ENCODE assay signal across 9 cellular contexts in the genomic region with DNA sequence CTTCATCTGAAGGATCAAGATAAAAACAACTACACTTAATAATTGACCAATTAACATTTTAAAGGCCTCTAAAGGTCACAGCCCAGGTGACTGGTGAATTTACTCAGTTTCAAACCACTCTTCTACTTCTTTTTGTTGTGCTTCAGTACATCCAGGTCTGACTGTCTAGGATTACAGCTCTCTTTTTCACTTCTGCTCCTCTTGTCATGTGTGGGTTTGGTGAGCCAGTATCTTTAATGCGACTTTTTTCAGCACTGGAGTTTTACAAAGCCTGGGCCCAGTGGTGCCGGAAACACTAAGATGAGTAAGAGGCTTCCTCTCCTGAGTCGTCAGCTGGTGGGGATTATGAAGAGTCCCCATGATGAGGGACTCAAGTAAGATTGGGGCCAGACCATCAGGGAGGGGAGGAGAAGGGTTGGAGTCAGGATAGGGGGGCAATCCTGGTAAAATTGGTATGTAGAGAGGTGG. TPM values are rescaled to one million over a fixed set of nuclear protein-coding genes. Genes with fewer than 3 reads are reported as not detected.
DNase-seq lines count a peak whose midpoint lies in the region; ATAC-seq, FAIRE-seq and TF ChIP-seq lines count a peak whose summit lies in the region.
"Had no signal": no experiment of that assay in that cellular context is flagged by ENCODE, and none has a peak within 500 bp of the region (broad histone marks: within the 10 kb centered on the region; RNA-seq: fewer than 3 reads in every experiment).

No MANE protein-coding gene starts in this region.

- H3K23ac ChIP-seq in neuronal stem cell (ENCODE audit: low read depth, low read length, poor library complexity) = no peak overlapping the region

- H3K14ac ChIP-seq in neuronal stem cell (ENCODE audit: low read length) = no peak overlapping the region

- no peaks in the 10 kb centered on the region for H3K27me3 Mint-ChIP-seq in activated T-cell treated with anti-CD3 and anti-CD28 coated beads, Interleukin-2, amount 50 U/mL, for 72 hours (ENCODE audit: low read depth)

- dilution Hi-C loops in mammary epithelial cell (cut with HindIII; ENCODE audit: low sequenced_read_pairs) = no loop called here

- FAIRE-seq in RCC 7860 (lab: Jason Lieb, UNC) = no peak

- no CpG with 5 or more reads among the region's 3 CpGs for WGBS in neuronal stem cell (ENCODE audit: extremely low coverage in 2 of 2, insufficient read length in 2 of 2, insufficient replicate concordance in 1 of 2), 2 donors
- 92% methylated on average over 2 of the region's 3 CpGs for WGBS in mammary epithelial cell (ENCODE audit: low coverage, missing lambda C conversion rate)

- no peak for TF ChIP-seq CTCF in mammary epithelial cell (conservative IDR thresholded peaks at IDR 0.05 in 1 of 2, IDR thresholded peaks at IDR 0.05 in 1 of 2; ENCODE audit: extremely low read depth in 1 of 2, insufficient read depth in 1 of 2, low read depth in 1 of 2, low read length in 2 of 2)

- peaks cover 0 to 1% of the 10 kb centered on the region in 2 donors for H3K9me3 ChIP-seq in neuronal stem cell (replicated peaks in 1 of 2; ENCODE audit: control insufficient read depth in 2 of 2, insufficient read depth in 1 of 2, low read depth in 1 of 2, low read length in 2 of 2)
- H3K9me3 ChIP-seq in mammary epithelial cell (replicated peaks; ENCODE audit: insufficient read depth, low read length) = no peaks in the 10 kb centered on the region

- no peaks in the 10 kb centered on the region for H4K20me1 ChIP-seq in mammary epithelial cell (ENCODE audit: insufficient read depth, low read length)

- no peak overlapping the region for H3K4ac ChIP-seq in neuronal stem cell (ENCODE audit: low read length)

- CTCF ChIA-PET in mammary epithelial cell (lab: Charles Lee; ENCODE audit: low non-redundant PET) = no interaction called here

- H4K8ac ChIP-seq in neuronal stem cell (ENCODE audit: low read depth, low read length) = no peak overlapping the region

- H3K4me2 ChIP-seq in neuronal stem cell (ENCODE audit: insufficient read depth, low read length, poor library complexity, severe bottlenecking) (no peak overlapping the region), mammary epithelial cell (ENCODE audit: insufficient read depth, low read depth, low read length) (no peak overlapping the region)

- H3K4me3 ChIP-seq in neuronal stem cell (ENCODE audit: low read length in 2 of 2) = no peak overlapping the region
- H3K4me3 ChIP-seq in mammary epithelial cell (replicated peaks in 1 of 3; ENCODE audit: insufficient read depth in 1 of 3, low read depth in 2 of 3, low read length in 3 of 3) = no peak overlapping the region

- peak; percentile 98 for ATAC-seq in HG03469 (IDR thresholded peaks at IDR 0.05; ENCODE audit: unreplicated experiment)
- peak; percentile 88 for ATAC-seq in activated T-cell treated with anti-CD3 and anti-CD28 coated beads, Interleukin-2, amount 50 U/mL, for 72 hours (replicated peaks in 1 of 2)

- peaks cover 80% of the 10 kb centered on the region for H3K4me1 Mint-ChIP-seq in activated T-cell treated with anti-CD3 and anti-CD28 coated beads, Interleukin-2, amount 50 U/mL, for 72 hours (ENCODE audit: low read depth)

- H3K4me3 Mint-ChIP-seq in activated T-cell treated with anti-CD3 and anti-CD28 coated beads, Interleukin-2, amount 50 U/mL, for 72 hours = peak overlapping the region; percentile 69 to 81

- H3K27me3 ChIP-seq in neuronal stem cell (ENCODE audit: control insufficient read depth in 3 of 3, insufficient read depth in 3 of 3, low read depth in 1 of 3, low read length in 3 of 3) (peaks cover 0 to 2% (median 0%) of the 10 kb centered on the region in 3 experiments), mammary epithelial cell (ENCODE audit: insufficient read depth, low read length) (no peaks in the 10 kb centered on the region)

- peak; percentile 63 for DNase-seq in activated gamma-delta T cell treated with Interleukin-2 at 50 U/mL for 16 hours
- no peak for DNase-seq in activated gamma-delta T cell (lab: John Stamatoyannopoulos, UW)
- DNase-seq in activated T-cell treated with anti-CD3 and anti-CD28 coated beads, Interleukin-2, amount 50 U/mL, for 72 hours = peak; percentile 78 to 83
- peak; percentile 52 to 73 (median 63) for DNase-seq in stimulated activated CD4-positive, alpha-beta T cell treated with anti-CD3 and anti-CD28 coated beads, Interleukin-12 subunit alpha, Interleukin-12 subunit beta, amount 100 ng/mL, for 48 hours (ENCODE audit: low read depth in 2 of 3, low spot score in 1 of 3)
- DNase-seq in RCC 7860 (ENCODE audit: low spot score) = no peak
- no peak for DNase-seq in neuronal stem cell (ENCODE audit: low spot score)
- no peak for DNase-seq in mammary epithelial cell

- H3K27ac ChIP-seq in neuronal stem cell (replicated peaks; ENCODE audit: low read length) = no peak overlapping the region
- no peak overlapping the region for H3K27ac ChIP-seq in mammary epithelial cell (ENCODE audit: insufficient read depth, low read depth, low read length)
- H3K27ac ChIP-seq: VCaP had no signal

- H2BK15ac ChIP-seq in neuronal stem cell (ENCODE audit: low read length) = no peak overlapping the region

- no peak overlapping the region for H2AK5ac ChIP-seq in neuronal stem cell (ENCODE audit: low read depth, low read length)

- H3K36me3 ChIP-seq in neuronal stem cell (replicated peaks in 1 of 2; ENCODE audit: control insufficient read depth in 2 of 2, insufficient read depth in 2 of 2, low read length in 2 of 2) (peaks cover 3 to 7% of the 10 kb centered on the region in 2 donors), mammary epithelial cell (ENCODE audit: insufficient read depth, low read length) (no peaks in the 10 kb centered on the region)

- H3K79me2 ChIP-seq in mammary epithelial cell (ENCODE audit: insufficient read depth, low read length) = peaks cover 35% of the 10 kb centered on the region

- H2BK120ac ChIP-seq in neuronal stem cell (ENCODE audit: low read depth, low read length) = no peak overlapping the region

- H2BK5ac ChIP-seq in neuronal stem cell (ENCODE audit: low read length) = no peak overlapping the region

- H3K79me1 ChIP-seq in neuronal stem cell (ENCODE audit: low read depth, low read length) = no peaks in the 10 kb centered on the region

- no peak overlapping the region for H2AFZ ChIP-seq in neuronal stem cell (ENCODE audit: low read length)
- no peak overlapping the region for H2AFZ ChIP-seq in mammary epithelial cell (ENCODE audit: low read depth, low read length)

- H4K91ac ChIP-seq in neuronal stem cell (ENCODE audit: low read depth, low read length, poor library complexity) = no peak overlapping the region

- no peak overlapping the region for H2BK12ac ChIP-seq in neuronal stem cell (ENCODE audit: low read length)

- H3K4me1 ChIP-seq in neuronal stem cell (ENCODE audit: control insufficient read depth in 2 of 2, insufficient read depth in 1 of 2, low read depth in 1 of 2, low read length in 2 of 2) (peaks cover 0 to 2% of the 10 kb centered on the region in 2 donors), mammary epithelial cell (ENCODE audit: insufficient read depth, low read length) (no peaks in the 10 kb centered on the region)

- H3K18ac ChIP-seq in neuronal stem cell (ENCODE audit: low read length) = no peak overlapping the region

- no TSS peak for BruUV-seq in mammary epithelial cell (replicated peaks; lab: Mats Ljungman, UMichigan)

- in situ Hi-C loops in mammary epithelial cell (cut with MboI; ENCODE audit: low sequenced_read_pairs in 2 of 2) = no loop called here

- H3K9ac ChIP-seq in neuronal stem cell (ENCODE audit: low read depth, low read length, poor library complexity) = no peak overlapping the region
- H3K9ac ChIP-seq in mammary epithelial cell (ENCODE audit: insufficient read depth, low read length) = no peak overlapping the region

- intact Hi-C loops in mammary epithelial cell (cut with micrococcal nuclease) = no loop called here

- peaks cover 7 to 20% of the 10 kb centered on the region in 2 donors for H3K36me3 Mint-ChIP-seq in activated T-cell treated with anti-CD3 and anti-CD28 coated beads, Interleukin-2, amount 50 U/mL, for 72 hours (ENCODE audit: insufficient read depth in 2 of 2)

- H3K9me3 Mint-ChIP-seq in activated T-cell treated with anti-CD3 and anti-CD28 coated beads, Interleukin-2, amount 50 U/mL, for 72 hours = no peaks in the 10 kb centered on the region

- H3K27ac Mint-ChIP-seq in activated T-cell treated with anti-CD3 and anti-CD28 coated beads, Interleukin-2, amount 50 U/mL, for 72 hours = peak overlapping the region; percentile 96

RNA-seq across cellular contexts. Expression of a gene that starts 27.0 kb away (rescaled TPM):
- total RNA-seq in activated T-cell treated with anti-CD3 and anti-CD28 coated beads, Interleukin-2, amount 50 U/mL, for 72 hours = 10 to 100 TPM; 77.6 to 89.7 TPM
- polyA plus RNA-seq in neuronal stem cell (2013, experiment 1 of 2) = 7.9 TPM
- 8.0 TPM for polyA plus RNA-seq in neuronal stem cell (2013, experiment 2 of 2)
- 10 to 100 TPM; 15.0 to 23.8 TPM for total RNA-seq in mammary epithelial cell
- polyA plus RNA-seq in mammary epithelial cell = 5.7 TPM
- polyA minus RNA-seq in mammary epithelial cell = 5.9 TPM

Comparison
In these comparisons a context has a peak if more than half of its experiments do, and no peak if none do; other contexts are left out.
1. DNase-seq: peak in activated gamma-delta T cell treated with Interleukin-2 at 50 U/mL for 16 hours (single experiment), activated T-cell treated with anti-CD3 and anti-CD28 coated beads, Interleukin-2, amount 50 U/mL, for 72 hours (2 of 2) and stimulated activated CD4-positive, alpha-beta T cell treated with anti-CD3 and anti-CD28 coated beads, Interleukin-12 subunit alpha, Interleukin-12 subunit beta, amount 100 ng/mL, for 48 hours (3 of 3); none in activated gamma-delta T cell (single experiment), RCC 7860 (single experiment), neuronal stem cell (single experiment) and mammary epithelial cell (single experiment).